Comparison of ENCODE assay signal across 1 cellular context in the genomic region with DNA sequence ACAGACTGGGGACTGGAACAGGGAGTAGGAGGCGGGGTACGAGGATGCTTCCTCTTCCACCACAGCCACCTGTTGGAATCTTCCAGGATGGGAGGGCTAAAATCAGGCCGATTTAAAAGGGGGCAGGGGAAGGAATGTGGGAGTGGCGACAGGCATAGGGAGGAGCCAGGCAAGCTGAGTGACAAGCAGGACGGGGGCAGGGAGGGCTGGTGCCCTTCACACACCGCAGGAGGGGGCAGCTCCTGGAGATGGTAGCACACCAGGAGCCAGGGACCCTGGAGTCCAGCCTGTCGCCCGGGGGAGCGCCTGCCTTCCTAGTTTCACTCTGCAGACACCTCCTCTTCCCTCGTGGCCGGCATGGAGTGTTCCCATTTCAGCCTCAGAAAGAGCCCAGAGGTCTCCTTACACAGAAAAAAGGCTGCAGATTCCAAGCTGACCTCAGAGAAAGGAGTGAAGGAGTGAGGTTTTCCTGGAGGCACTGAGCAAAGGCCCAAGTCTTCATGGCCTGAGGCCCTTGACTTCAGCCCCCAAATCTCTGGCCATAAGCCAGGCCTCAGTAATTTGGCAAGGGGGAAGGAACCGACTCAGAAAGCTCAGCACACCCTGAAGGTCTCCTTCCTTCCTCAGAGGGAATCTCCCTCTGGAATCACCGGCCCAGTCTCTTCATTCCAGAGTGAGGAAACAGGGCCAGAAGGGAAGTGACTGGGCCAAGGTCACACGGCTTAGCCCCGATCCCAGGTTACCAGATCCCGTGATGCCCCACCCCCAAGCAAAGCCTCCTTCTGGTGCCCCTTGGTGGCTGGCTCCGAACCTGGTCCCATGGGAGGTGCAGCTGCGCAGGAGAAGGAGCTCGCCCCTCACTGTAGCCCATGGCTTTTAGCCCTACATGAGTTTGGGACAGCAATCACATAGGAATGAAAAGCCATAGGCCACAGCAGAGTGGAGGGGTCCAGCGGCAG.
TF ChIP-seq lines count a peak whose summit lies in the region.

No MANE protein-coding gene starts in this region.

TF ChIP-seq in H1, 55 proteins besides CTCF, POLR2A, EP300 and RAD21:
- TF ChIP-seq KDM1A (IDR thresholded peaks at IDR 0.05; ENCODE audit: borderline replicate concordance, low read length) (peak; percentile 95), CTBP2 (IDR thresholded peaks at IDR 0.05; ENCODE audit: borderline replicate concordance, insufficient read depth, insufficient read length, low read length) (no peak), RBBP5 (IDR thresholded peaks at IDR 0.05; ENCODE audit: borderline replicate concordance, low read depth, low read length) (0 out of 2 replicates have a peak, but pooled peaks have one; percentile 20), CHD2 (IDR thresholded peaks at IDR 0.05; ENCODE audit: low read length) (peak; percentile 17; the same call in 1 of the 2 replicates), SP1 (IDR thresholded peaks at IDR 0.05; ENCODE audit: low read depth, low read length) (peak; percentile 74; the same call in 1 of the 2 replicates), TBP (IDR thresholded peaks at IDR 0.05; ENCODE audit: low read depth, low read length) (0 out of 2 replicates have a peak, but pooled peaks have one; percentile 46), JUN (IDR thresholded peaks at IDR 0.05; ENCODE audit: low read depth, low read length) (no peak), TEAD4 (IDR thresholded peaks at IDR 0.05; ENCODE audit: low read depth, low read length) (peak; percentile 89), CREB1 (IDR thresholded peaks at IDR 0.05) (no peak), ZNF274 (IDR thresholded peaks at IDR 0.05; ENCODE audit: borderline replicate concordance, extremely low read depth, low read length) (no peak), JUND (IDR thresholded peaks at IDR 0.05; ENCODE audit: low read length) (0 out of 2 replicates have a peak, but pooled peaks have one; percentile 8), TCF12 (IDR thresholded peaks at IDR 0.05; ENCODE audit: low read depth, low read length) (no peak)
